In the genomic region with DNA sequence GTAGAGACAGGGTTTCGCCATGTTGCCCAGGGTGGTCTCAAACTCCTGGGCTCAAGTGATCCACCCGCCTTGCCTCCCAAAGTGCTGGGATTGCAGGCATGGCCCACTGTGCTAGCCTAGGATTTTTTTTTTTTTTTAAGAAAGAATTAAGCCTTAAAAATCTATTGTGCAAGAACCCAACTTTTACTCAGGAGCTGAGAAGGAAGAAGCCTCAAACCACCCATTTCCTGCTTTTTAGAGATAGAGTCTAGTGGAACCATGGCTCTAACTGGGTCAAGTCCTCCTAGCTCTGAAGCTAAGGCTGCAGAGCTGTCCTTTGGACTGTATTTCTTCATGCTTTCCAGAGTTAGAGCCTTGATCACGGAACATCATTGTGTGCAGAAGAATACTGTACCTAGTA, we compare ENCODE assay signal across 17 cellular contexts. TPM values are rescaled to one million over a fixed set of nuclear protein-coding genes. Genes with fewer than 3 reads are reported as not detected.
DNase-seq lines count a peak whose midpoint lies in the region; TF ChIP-seq lines count a peak whose summit lies in the region.
"Had no signal": no experiment of that assay in that cellular context is flagged by ENCODE, and none has a peak within 500 bp of the region (broad histone marks: within the 10 kb centered on the region; RNA-seq: fewer than 3 reads in every experiment).

No MANE protein-coding gene starts in this region.

- no peak overlapping the region for H3K4me3 Mint-ChIP-seq in activated T-cell treated with anti-CD3 and anti-CD28 coated beads, Interleukin-2, amount 50 U/mL, for 24 hours
- H3K4me3 Mint-ChIP-seq in activated T-helper 1 cell treated with anti-CD3 and anti-CD28 coated beads, Interleukin-12 subunit alpha, Interleukin-12 subunit beta, Interleukin-2, Interleukin-4 antibody, amounts not matched to agents 30 ng/mL and 10 ng/mL and 1 ng/mL, durations not matched to agents 14 hours and 24 hours and 36 hours, result no peak overlapping the region

- 90 to 97% methylated on average over 3 of the region's 3 CpGs for WGBS in lower leg skin, 2 donors

- peak overlapping the region; percentile 97 for H3K27ac Mint-ChIP-seq in activated T-cell treated with anti-CD3 and anti-CD28 coated beads, Interleukin-2, amount 50 U/mL, for 24 hours
- peak overlapping the region; percentile 63 for H3K27ac Mint-ChIP-seq in activated T-helper 1 cell treated with anti-CD3 and anti-CD28 coated beads, Interleukin-12 subunit alpha, Interleukin-12 subunit beta, Interleukin-2, Interleukin-4 antibody, amounts not matched to agents 30 ng/mL and 10 ng/mL and 1 ng/mL, durations not matched to agents 14 hours and 24 hours and 36 hours

- H3K4me1 Mint-ChIP-seq in activated T-cell treated with anti-CD3 and anti-CD28 coated beads, Interleukin-2, amount 50 U/mL, for 24 hours (ENCODE audit: low read depth), result peaks cover 30% of the 10 kb centered on the region
- H3K4me1 Mint-ChIP-seq in activated T-helper 1 cell treated with anti-CD3 and anti-CD28 coated beads, Interleukin-12 subunit alpha, Interleukin-12 subunit beta, Interleukin-2, Interleukin-4 antibody, amounts not matched to agents 30 ng/mL and 10 ng/mL and 1 ng/mL, durations not matched to agents 14 hours and 24 hours and 36 hours (ENCODE audit: low read depth), result peaks cover 44% of the 10 kb centered on the region

- no peaks in the 10 kb centered on the region for H3K27me3 ChIP-seq in left ventricle myocardium inferior (ENCODE audit: low read depth)
- H3K27me3 ChIP-seq: tibial artery had no signal

- H3K27ac ChIP-seq in skin epidermis, result peak overlapping the region in 11 of 21 experiments; percentile 6 to 89 (median 37)
- H3K27ac ChIP-seq in left ventricle myocardium inferior (replicated peaks), result no peak overlapping the region
- H3K27ac ChIP-seq: epithelial cell of prostate, tibial artery had no signal

- H3K4me3 ChIP-seq in skin epidermis (no peak overlapping the region), lower leg skin (ENCODE audit: low read depth, poor library complexity, severe bottlenecking) (no peak overlapping the region), left ventricle myocardium inferior (no peak overlapping the region)
- H3K4me3 ChIP-seq: tibial artery had no signal

- no peaks in the 10 kb centered on the region for H3K27me3 Mint-ChIP-seq in activated T-cell treated with anti-CD3 and anti-CD28 coated beads, Interleukin-2, amount 50 U/mL, for 24 hours
- no peaks in the 10 kb centered on the region for H3K27me3 Mint-ChIP-seq in activated T-helper 1 cell treated with anti-CD3 and anti-CD28 coated beads, Interleukin-12 subunit alpha, Interleukin-12 subunit beta, Interleukin-2, Interleukin-4 antibody, amounts not matched to agents 30 ng/mL and 10 ng/mL and 1 ng/mL, durations not matched to agents 14 hours and 24 hours and 36 hours (ENCODE audit: insufficient read depth)

- intact Hi-C loops in activated T-helper 1 cell treated with anti-CD3 and anti-CD28 coated beads, Interleukin-12 subunit alpha, Interleukin-12 subunit beta, Interleukin-2, Interleukin-4 antibody, amounts not matched to agents 30 ng/mL and 10 ng/mL and 1 ng/mL, durations not matched to agents 14 hours and 24 hours and 36 hours (cut with micrococcal nuclease), result no loop called here
- intact Hi-C loops in lower leg skin (cut with DNase I; ENCODE audit: low total_unique reads), result no loop called here
- intact Hi-C loops in left ventricle myocardium inferior (cut with micrococcal nuclease), result no loop called here

- peaks cover 33% of the 10 kb centered on the region for H3K36me3 Mint-ChIP-seq in activated T-cell treated with anti-CD3 and anti-CD28 coated beads, Interleukin-2, amount 50 U/mL, for 24 hours (ENCODE audit: low read depth)
- H3K36me3 Mint-ChIP-seq in activated T-helper 1 cell treated with anti-CD3 and anti-CD28 coated beads, Interleukin-12 subunit alpha, Interleukin-12 subunit beta, Interleukin-2, Interleukin-4 antibody, amounts not matched to agents 30 ng/mL and 10 ng/mL and 1 ng/mL, durations not matched to agents 14 hours and 24 hours and 36 hours (ENCODE audit: low read depth), result peaks cover 10% of the 10 kb centered on the region

- peaks cover 21% of the 10 kb centered on the region for H3K4me1 ChIP-seq in left ventricle myocardium inferior

- no peaks in the 10 kb centered on the region for H3K9me3 Mint-ChIP-seq in activated T-cell treated with anti-CD3 and anti-CD28 coated beads, Interleukin-2, amount 50 U/mL, for 24 hours
- H3K9me3 Mint-ChIP-seq in activated T-helper 1 cell treated with anti-CD3 and anti-CD28 coated beads, Interleukin-12 subunit alpha, Interleukin-12 subunit beta, Interleukin-2, Interleukin-4 antibody, amounts not matched to agents 30 ng/mL and 10 ng/mL and 1 ng/mL, durations not matched to agents 14 hours and 24 hours and 36 hours, result no peaks in the 10 kb centered on the region

- no peaks in the 10 kb centered on the region for H3K9me3 ChIP-seq in left ventricle myocardium inferior (replicated peaks)
- H3K9me3 ChIP-seq: tibial artery had no signal

- DNase-seq in activated T-cell treated with anti-CD3 and anti-CD28 coated beads, Interleukin-2, amount 50 U/mL, for 24 hours, result no peak
- no peak for DNase-seq in activated T-cell treated with anti-CD3 and anti-CD28 coated beads, Interleukin-2, amount 50 U/mL, for 48 hours
- DNase-seq in MV-4-11 (lab: John Stamatoyannopoulos, UW) (peak; percentile 83), lower leg skin (ENCODE audit: low spot score in 2 of 2) (no peak), left ventricle myocardium inferior (no peak), mucosa of gallbladder (ENCODE audit: low spot score) (no peak)
- DNase-seq in activated T-helper 1 cell treated with anti-CD3 and anti-CD28 coated beads, Interleukin-12 subunit alpha, Interleukin-12 subunit beta, Interleukin-2, Interleukin-4 antibody, amounts not matched to agents 30 ng/mL and 10 ng/mL and 1 ng/mL, durations not matched to agents 14 hours and 24 hours and 36 hours (ENCODE audit: low spot score), result no peak
- DNase-seq: ACHN; activated CD8-positive, alpha-beta memory T cell treated with anti-CD3 and anti-CD28 coated beads, Interleukin-2, amount 50 U/mL, for 48 hours; amygdala; GDM1; NCI-H2081; nucleus accumbens; stimulated activated CD4-positive, alpha-beta T cell treated with anti-CD3 and anti-CD28 coated beads, Interleukin-4, amount 100 ng/mL, for 1 hour; tibial artery had no signal

- TF ChIP-seq POLR2A in lower leg skin (IDR thresholded peaks at IDR 0.05), result no peak

- H3K36me3 ChIP-seq in left ventricle myocardium inferior, result peaks cover 19% of the 10 kb centered on the region

- TF ChIP-seq CTCF in lower leg skin (IDR thresholded peaks at IDR 0.05), result no peak
- no peak for TF ChIP-seq CTCF in left ventricle myocardium inferior (IDR thresholded peaks at IDR 0.05; ENCODE audit: borderline replicate concordance)

RNA-seq across cellular contexts. Expression of gene TSFM, which starts 1.3 kb away (rescaled TPM):
- 63.5 and 68.6 TPM in 2 replicates for total RNA-seq in activated T-helper 1 cell treated with anti-CD3 and anti-CD28 coated beads, Interleukin-12 subunit alpha, Interleukin-12 subunit beta, Interleukin-2, Interleukin-4 antibody, amounts not matched to agents 30 ng/mL and 10 ng/mL and 1 ng/mL, durations not matched to agents 14 hours and 24 hours and 36 hours
- 10 to 100 TPM; 29.6 to 41.6 (median 34.5) TPM for total RNA-seq in lower leg skin
- total RNA-seq in left ventricle myocardium inferior, result 53.7 TPM
- 29.3 TPM for total RNA-seq in mucosa of gallbladder

RNA-seq across cellular contexts. Expression of gene EEF1AKMT3, which starts 8.8 kb away (rescaled TPM):
- 4.5 and 5.4 TPM in 2 replicates for total RNA-seq in activated T-helper 1 cell treated with anti-CD3 and anti-CD28 coated beads, Interleukin-12 subunit alpha, Interleukin-12 subunit beta, Interleukin-2, Interleukin-4 antibody, amounts not matched to agents 30 ng/mL and 10 ng/mL and 1 ng/mL, durations not matched to agents 14 hours and 24 hours and 36 hours
- 10 to 100 TPM in 2 of 4 donors, 1 to 10 TPM in 2; 6.3 to 13.2 (median 9.9) TPM for total RNA-seq in lower leg skin
- total RNA-seq in left ventricle myocardium inferior, result 0.99 TPM
- 7.0 TPM for total RNA-seq in mucosa of gallbladder

RNA-seq across cellular contexts. Expression of gene METTL1, which starts 9.3 kb away (rescaled TPM):
- total RNA-seq in activated T-helper 1 cell treated with anti-CD3 and anti-CD28 coated beads, Interleukin-12 subunit alpha, Interleukin-12 subunit beta, Interleukin-2, Interleukin-4 antibody, amounts not matched to agents 30 ng/mL and 10 ng/mL and 1 ng/mL, durations not matched to agents 14 hours and 24 hours and 36 hours, result 89.7 and 90.0 TPM in 2 replicates
- total RNA-seq in lower leg skin (10 to 100 TPM in 3 of 4 donors, 1 to 10 TPM in 1; 5.9 to 13.5 (median 11.0) TPM), left ventricle myocardium inferior (6.8 TPM), mucosa of gallbladder (9.2 TPM)

RNA-seq across cellular contexts. Expression of gene CYP27B1, which starts 14.4 kb away (rescaled TPM):
- total RNA-seq in activated T-helper 1 cell treated with anti-CD3 and anti-CD28 coated beads, Interleukin-12 subunit alpha, Interleukin-12 subunit beta, Interleukin-2, Interleukin-4 antibody, amounts not matched to agents 30 ng/mL and 10 ng/mL and 1 ng/mL, durations not matched to agents 14 hours and 24 hours and 36 hours, result 9.0 and 9.9 TPM in 2 replicates
- total RNA-seq in lower leg skin (1 to 10 TPM in 3 of 4 donors, under 1 TPM in 1; 0.72 to 6.4 (median 1.7) TPM), left ventricle myocardium inferior (not detected), mucosa of gallbladder (1.6 TPM)

RNA-seq across cellular contexts. Expression of gene MARCHF9, which starts 26.3 kb away (rescaled TPM):
- 21.2 and 21.8 TPM in 2 replicates for total RNA-seq in activated T-helper 1 cell treated with anti-CD3 and anti-CD28 coated beads, Interleukin-12 subunit alpha, Interleukin-12 subunit beta, Interleukin-2, Interleukin-4 antibody, amounts not matched to agents 30 ng/mL and 10 ng/mL and 1 ng/mL, durations not matched to agents 14 hours and 24 hours and 36 hours
- 10 to 100 TPM; 10.6 to 16.6 (median 12.8) TPM for total RNA-seq in lower leg skin
- total RNA-seq in left ventricle myocardium inferior, result 13.8 TPM
- total RNA-seq in mucosa of gallbladder, result 24.6 TPM
